22 cellular contexts compared by ENCODE assay signal in the genomic region with DNA sequence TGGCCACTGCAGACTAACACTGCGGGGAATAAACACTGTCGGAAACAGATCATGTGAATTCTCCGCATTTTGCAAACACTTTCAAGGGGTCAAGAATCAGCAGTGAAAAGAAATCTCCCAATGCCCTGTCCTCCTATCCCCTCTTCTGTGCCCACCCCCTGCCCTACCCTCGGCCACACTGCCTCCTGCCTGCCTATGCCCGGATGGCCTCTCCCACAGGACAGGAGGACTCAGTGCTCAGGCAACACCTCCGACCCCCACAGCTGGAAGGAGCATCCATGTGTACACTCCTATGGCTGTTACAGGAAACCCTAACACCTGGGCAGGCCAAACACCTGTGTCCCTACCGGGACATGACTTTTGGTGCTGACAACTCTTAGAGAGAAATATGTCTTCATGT. TPM values are rescaled to one million over a fixed set of nuclear protein-coding genes. Genes with fewer than 3 reads are reported as not detected.
A peak's percentile ranks its signal among the peaks of the same experiment; 100 is the strongest.
DNase-seq lines count a peak whose midpoint lies in the region; ATAC-seq, FAIRE-seq and TF ChIP-seq lines count a peak whose summit lies in the region.
"Had no signal": no experiment of that assay in that cellular context is flagged by ENCODE, and none has a peak within 500 bp of the region (broad histone marks: within the 10 kb centered on the region; RNA-seq: fewer than 3 reads in every experiment).

No MANE protein-coding gene starts in this region.

- no peak for TF ChIP-seq RAD21 in HepG2 (CRISPR knock-in tag; IDR thresholded peaks at IDR 0.05)

- TF ChIP-seq EP300 in HepG2 (IDR thresholded peaks at IDR 0.05; ENCODE audit: low read depth in 2 of 2, low read length in 2 of 2) = no peak
- no peak for TF ChIP-seq EP300 in HepG2 (CRISPR knock-in tag; IDR thresholded peaks at IDR 0.05; ENCODE audit: borderline replicate concordance)

- H2AFZ ChIP-seq in HepG2 (ENCODE audit: low read length) (no peak overlapping the region), neural progenitor cell (replicated peaks) (no peak overlapping the region)

- H3K79me2 ChIP-seq in HepG2 (ENCODE audit: insufficient read depth, low read length) = peaks cover 95% of the 10 kb centered on the region
- no peaks in the 10 kb centered on the region for H3K79me2 ChIP-seq in neural progenitor cell (ENCODE audit: low read depth)

- WGBS in HepG2 (ENCODE audit: low lambda C conversion rate) = 97% methylated on average over 7 of the region's 7 CpGs
- 94% methylated on average over 6 of the region's 7 CpGs for WGBS in right lobe of liver (ENCODE audit: insufficient coverage, low coverage, low lambda C conversion rate, missing lambda C conversion rate)

- H3K4me1 ChIP-seq in HepG2 (ENCODE audit: insufficient read depth, low read length) (peaks cover 70% of the 10 kb centered on the region), right lobe of liver (peaks cover 0 to 11% (median 0%) of the 10 kb centered on the region in 4 donors), neural progenitor cell (no peaks in the 10 kb centered on the region)
- H3K4me1 ChIP-seq: A549, HAP-1 had no signal

- H4K20me1 ChIP-seq in HepG2 (ENCODE audit: insufficient read depth, low read length) (peaks cover 94% of the 10 kb centered on the region), neural progenitor cell (ENCODE audit: low read depth) (no peaks in the 10 kb centered on the region)

- ATAC-seq in HepG2 = no peak
- ATAC-seq in right lobe of liver = no peak
- ATAC-seq in GM19324 (IDR thresholded peaks at IDR 0.05; ENCODE audit: low FRiP score, unreplicated experiment) = no peak
- ATAC-seq: CD8-positive, alpha-beta T cell had no signal

- DNase-seq in HepG2 (ENCODE audit: low spot score) (no peak), right lobe of liver (no peak), neural progenitor cell (ENCODE audit: low spot score) (no peak), head of caudate nucleus (no peak), dedifferentiated amniotic fluid mesenchymal stem cell (ENCODE audit: extremely low spot score) (no peak)
- DNase-seq in activated T-helper 2 cell treated with anti-CD3 and anti-CD28 coated beads, Interferon-gamma antibody, Interleukin-2, Interleukin-4, amounts not matched to agents 10 μg/mL and 5 μg/mL and 100 μg/mL, durations not matched to agents 14 hours and 24 hours and 36 hours (ENCODE audit: low spot score) = no peak
- DNase-seq: BE2C; CD8-positive, alpha-beta T cell; COR-L47; DMS153; DMS79 treated with DMSO at 0.1 percent for 48 hours; HFFc6 had no signal

- H3K9ac ChIP-seq in HepG2 (ENCODE audit: insufficient read depth, low read depth, low read length) (no peak overlapping the region), neural progenitor cell (no peak overlapping the region)

- no peak for TF ChIP-seq POLR2A in HepG2 (IDR thresholded peaks at IDR 0.05; ENCODE audit: insufficient read depth in 1 of 2, low read depth in 2 of 2, low read length in 2 of 2)
- no peak for TF ChIP-seq POLR2A in right lobe of liver (IDR thresholded peaks at IDR 0.05)

- H3K27ac Mint-ChIP-seq in activated T-helper 2 cell treated with anti-CD3 and anti-CD28 coated beads, Interferon-gamma antibody, Interleukin-2, Interleukin-4, amounts not matched to agents 10 μg/mL and 5 μg/mL and 100 μg/mL, durations not matched to agents 14 hours and 24 hours and 36 hours = peak overlapping the region; percentile 21
- peak overlapping the region; percentile 93 for H3K27ac Mint-ChIP-seq in neural progenitor cell
- H3K27ac Mint-ChIP-seq: CD8-positive, alpha-beta T cell; HFFc6 had no signal

- in situ Hi-C loops in HepG2 (cut with HindIII; ENCODE audit: extremely low pct_ligation_motif_present, low pct_unique_long_range_greater_than_20kb) = no loop called here

- H3K4me3 ChIP-seq in HepG2 (replicated peaks in 1 of 3; ENCODE audit: insufficient read depth in 1 of 3, low read depth in 2 of 3, low read length in 3 of 3) = no peak overlapping the region
- no peak overlapping the region for H3K4me3 ChIP-seq in right lobe of liver
- H3K4me3 ChIP-seq in neural progenitor cell = no peak overlapping the region
- H3K4me3 ChIP-seq: A549, HAP-1 had no signal

- H3K27me3 ChIP-seq in HepG2 (ENCODE audit: control insufficient read depth in 1 of 2, insufficient read depth in 2 of 2, low read length in 2 of 2) (no peaks in the 10 kb centered on the region), right lobe of liver (no peaks in the 10 kb centered on the region), neural progenitor cell (no peaks in the 10 kb centered on the region)
- H3K27me3 ChIP-seq: BE2C had no signal

- no peak for FAIRE-seq in HepG2 (lab: Jason Lieb, UNC)
- FAIRE-seq: A549, D721Med, G401.6, GM12891, GM19239, H1 had no signal

- H3K4me3 Mint-ChIP-seq in activated T-helper 2 cell treated with anti-CD3 and anti-CD28 coated beads, Interferon-gamma antibody, Interleukin-2, Interleukin-4, amounts not matched to agents 10 μg/mL and 5 μg/mL and 100 μg/mL, durations not matched to agents 14 hours and 24 hours and 36 hours (ENCODE audit: low read depth) = no peak overlapping the region
- H3K4me3 Mint-ChIP-seq in neural progenitor cell = no peak overlapping the region
- H3K4me3 Mint-ChIP-seq: CD8-positive, alpha-beta T cell; HFFc6 had no signal

- H3K36me3 Mint-ChIP-seq in activated T-helper 2 cell treated with anti-CD3 and anti-CD28 coated beads, Interferon-gamma antibody, Interleukin-2, Interleukin-4, amounts not matched to agents 10 μg/mL and 5 μg/mL and 100 μg/mL, durations not matched to agents 14 hours and 24 hours and 36 hours (ENCODE audit: low read depth) = peaks cover 39% of the 10 kb centered on the region
- peaks cover 27% of the 10 kb centered on the region for H3K36me3 Mint-ChIP-seq in neural progenitor cell

- peaks cover 46 to 87% of the 10 kb centered on the region in 2 experiments for H3K36me3 ChIP-seq in HepG2 (replicated peaks in 1 of 2; ENCODE audit: control insufficient read depth in 1 of 2, insufficient read depth in 2 of 2, low read length in 2 of 2)
- peaks cover 0 to 48% (median 18%) of the 10 kb centered on the region in 4 donors for H3K36me3 ChIP-seq in right lobe of liver
- H3K36me3 ChIP-seq in neural progenitor cell = no peaks in the 10 kb centered on the region

- no TSS peak for BruUV-seq in HepG2 (replicated peaks; lab: Mats Ljungman, UMichigan)

- no peaks in the 10 kb centered on the region for H3K9me3 ChIP-seq in HepG2 (ENCODE audit: low read length)
- H3K9me3 ChIP-seq in right lobe of liver = no peaks in the 10 kb centered on the region
- no peaks in the 10 kb centered on the region for H3K9me3 ChIP-seq in neural progenitor cell (ENCODE audit: low read depth)
- H3K9me3 ChIP-seq: A549, BE2C, HAP-1 had no signal

- no peaks in the 10 kb centered on the region for H3K27me3 Mint-ChIP-seq in activated T-helper 2 cell treated with anti-CD3 and anti-CD28 coated beads, Interferon-gamma antibody, Interleukin-2, Interleukin-4, amounts not matched to agents 10 μg/mL and 5 μg/mL and 100 μg/mL, durations not matched to agents 14 hours and 24 hours and 36 hours (ENCODE audit: low read depth)
- peaks cover 2% of the 10 kb centered on the region for H3K27me3 Mint-ChIP-seq in neural progenitor cell (ENCODE audit: insufficient read depth, low read depth)

- no peak for TF ChIP-seq CTCF in HepG2 (CRISPR knock-in tag; IDR thresholded peaks at IDR 0.05)
- no peak for TF ChIP-seq CTCF in right lobe of liver (IDR thresholded peaks at IDR 0.05)
- TF ChIP-seq CTCF in neural progenitor cell (IDR thresholded peaks at IDR 0.05) = no peak

- CTCF ChIA-PET in HepG2 (lab: Yijun Ruan, JAX; ENCODE audit: low intra/inter-chr PET ratio, low total read pairs) = no interaction called here

- intact Hi-C loops in HepG2 (cut with micrococcal nuclease; ENCODE audit: unreplicated experiment) = loop anchor here (5.0 kb wide), 1 partner anchor 42 kb away; a partner anchor contains a TSS
- intact Hi-C loops in right lobe of liver (cut with DNase I) = no loop called here
- intact Hi-C loops in activated T-helper 2 cell treated with anti-CD3 and anti-CD28 coated beads, Interferon-gamma antibody, Interleukin-2, Interleukin-4, amounts not matched to agents 10 μg/mL and 5 μg/mL and 100 μg/mL, durations not matched to agents 14 hours and 24 hours and 36 hours (cut with micrococcal nuclease) = no loop called here
- intact Hi-C loops in head of caudate nucleus (cut with DNase I) = no loop called here

- H3K4me2 ChIP-seq in HepG2 (ENCODE audit: low read depth, low read length) (no peak overlapping the region), neural progenitor cell (no peak overlapping the region)
- H3K4me2 ChIP-seq: A549 had no signal

- H3K9me3 Mint-ChIP-seq in activated T-helper 2 cell treated with anti-CD3 and anti-CD28 coated beads, Interferon-gamma antibody, Interleukin-2, Interleukin-4, amounts not matched to agents 10 μg/mL and 5 μg/mL and 100 μg/mL, durations not matched to agents 14 hours and 24 hours and 36 hours = no peaks in the 10 kb centered on the region
- no peaks in the 10 kb centered on the region for H3K9me3 Mint-ChIP-seq in neural progenitor cell
- H3K9me3 Mint-ChIP-seq: CD8-positive, alpha-beta T cell; HFFc6 had no signal

- H3F3A ChIP-seq in neural progenitor cell (ENCODE audit: low read depth) = no peaks in the 10 kb centered on the region

- H3K27ac ChIP-seq in HepG2 (ENCODE audit: extremely low read length, insufficient read depth, low read length) = no peak overlapping the region
- H3K27ac ChIP-seq in right lobe of liver = no peak overlapping the region
- no peak overlapping the region for H3K27ac ChIP-seq in neural progenitor cell
- H3K27ac ChIP-seq: A549, C4-2B, HL-60 had no signal

- POLR2A ChIA-PET in HepG2 (lab: Yijun Ruan, JAX) = interaction anchor here (1.1 to 18.0 kb wide), 3 partner anchors 8 to 29 kb away, joined by 3 to 265 read pairs (median 6); a partner anchor contains a TSS

- peaks cover 7% of the 10 kb centered on the region for H3K4me1 Mint-ChIP-seq in activated T-helper 2 cell treated with anti-CD3 and anti-CD28 coated beads, Interferon-gamma antibody, Interleukin-2, Interleukin-4, amounts not matched to agents 10 μg/mL and 5 μg/mL and 100 μg/mL, durations not matched to agents 14 hours and 24 hours and 36 hours (ENCODE audit: low read depth)
- H3K4me1 Mint-ChIP-seq in neural progenitor cell = peaks cover 22% of the 10 kb centered on the region

RNA-seq across cellular contexts. Expression of a gene that starts 24.5 kb away (rescaled TPM):
- total RNA-seq in HepG2 (2016; rRNA removed; fragmentation: Illumina TruSeq; extraction: Trizol) (81.3 and 92.4 TPM in 2 replicates), right lobe of liver (10 to 100 TPM; 20.6 to 56.9 (median 31.1) TPM), neural progenitor cell (ENCODE audit: low replicate concordance) (5.8 and 19.8 TPM in 2 replicates)
- total RNA-seq in HepG2 (2016; cell fraction: cytosol; rRNA removed; fragmentation: Illumina TruSeq; extraction: Trizol; ENCODE audit: low read depth) = 18.3 and 22.9 TPM in 2 replicates
- 64.5 and 91.5 TPM in 2 replicates for total RNA-seq in HepG2 (2016; cell fraction: insoluble cytoplasmic fraction; rRNA removed; fragmentation: Illumina TruSeq; extraction: Trizol)
- total RNA-seq in HepG2 (2016; cell fraction: membrane; rRNA removed; fragmentation: Illumina TruSeq; extraction: Trizol) = 33.7 and 38.0 TPM in 2 replicates
- 94.4 and 107 TPM in 2 replicates for total RNA-seq in HepG2 (2016; cell fraction: nucleus; rRNA removed; fragmentation: Illumina TruSeq; extraction: Trizol)
- 101 and 118 TPM in 2 replicates for polyA plus RNA-seq in HepG2 (2011; rRNA removed)
- polyA plus RNA-seq in HepG2 (2011; cell fraction: cytosol; rRNA removed) = 51.6 and 63.1 TPM in 2 replicates
- polyA plus RNA-seq in HepG2 (2011; cell fraction: nucleus; rRNA removed) = 393 and 579 TPM in 2 replicates
- 75.5 and 101 TPM in 2 replicates for polyA plus RNA-seq in HepG2 (2012)
- 6.1 and 6.4 TPM in 2 replicates for polyA plus RNA-seq in HepG2 (2016; cell fraction: cytosol; fragmentation: Illumina TruSeq; extraction: Trizol; ENCODE audit: low read depth)
- 57.9 and 71.3 TPM in 2 replicates for polyA plus RNA-seq in HepG2 (2016; cell fraction: insoluble cytoplasmic fraction; fragmentation: Illumina TruSeq; extraction: Trizol; ENCODE audit: low read depth)
- 18.2 and 18.3 TPM in 2 replicates for polyA plus RNA-seq in HepG2 (2016; cell fraction: membrane; fragmentation: Illumina TruSeq; extraction: Trizol; ENCODE audit: low read depth)
- 256 and 269 TPM in 2 replicates for polyA plus RNA-seq in HepG2 (2016; cell fraction: nucleus; fragmentation: Illumina TruSeq; extraction: Trizol; ENCODE audit: insufficient read depth, low read depth)
- 29.6 and 164 TPM in 2 replicates for polyA minus RNA-seq in HepG2 (2011; rRNA and poly(A)+ RNA removed; ENCODE audit: low replicate concordance)
- polyA minus RNA-seq in HepG2 (2011; cell fraction: cytosol; rRNA and poly(A)+ RNA removed) = 53.4 and 63.9 TPM in 2 replicates
- polyA minus RNA-seq in HepG2 (2011; cell fraction: nucleus; rRNA and poly(A)+ RNA removed) = 202 and 208 TPM in 2 replicates
- 33.6 and 40.1 TPM in 2 replicates for total RNA-seq in activated T-helper 2 cell treated with anti-CD3 and anti-CD28 coated beads, Interferon-gamma antibody, Interleukin-2, Interleukin-4, amounts not matched to agents 10 μg/mL and 5 μg/mL and 100 μg/mL, durations not matched to agents 14 hours and 24 hours and 36 hours

RNA-seq across cellular contexts. Expression of a gene that starts 33.0 kb away (rescaled TPM):
- total RNA-seq in HepG2 (2016; rRNA removed; fragmentation: Illumina TruSeq; extraction: Trizol) = 15.7 and 30.6 TPM in 2 replicates
- total RNA-seq in HepG2 (2016; cell fraction: cytosol; rRNA removed; fragmentation: Illumina TruSeq; extraction: Trizol; ENCODE audit: low read depth) = 5.5 and 7.0 TPM in 2 replicates
- 15.9 and 27.1 TPM in 2 replicates for total RNA-seq in HepG2 (2016; cell fraction: insoluble cytoplasmic fraction; rRNA removed; fragmentation: Illumina TruSeq; extraction: Trizol)
- 24.8 and 26.3 TPM in 2 replicates for total RNA-seq in HepG2 (2016; cell fraction: membrane; rRNA removed; fragmentation: Illumina TruSeq; extraction: Trizol)
- 22.0 and 22.3 TPM in 2 replicates for total RNA-seq in HepG2 (2016; cell fraction: nucleus; rRNA removed; fragmentation: Illumina TruSeq; extraction: Trizol)
- 37.4 and 37.9 TPM in 2 replicates for polyA plus RNA-seq in HepG2 (2011; rRNA removed)
- polyA plus RNA-seq in HepG2 (2011; cell fraction: cytosol; rRNA removed) = 18.1 and 36.3 TPM in 2 replicates
- 15.1 and 23.4 TPM in 2 replicates for polyA plus RNA-seq in HepG2 (2011; cell fraction: nucleus; rRNA removed)
- polyA plus RNA-seq in HepG2 (2012) = 68.5 and 98.3 TPM in 2 replicates
- polyA plus RNA-seq in HepG2 (2016; cell fraction: cytosol; fragmentation: Illumina TruSeq; extraction: Trizol; ENCODE audit: low read depth) = 9.9 and 13.1 TPM in 2 replicates
- 65.5 and 71.9 TPM in 2 replicates for polyA plus RNA-seq in HepG2 (2016; cell fraction: insoluble cytoplasmic fraction; fragmentation: Illumina TruSeq; extraction: Trizol; ENCODE audit: low read depth)
- polyA plus RNA-seq in HepG2 (2016; cell fraction: membrane; fragmentation: Illumina TruSeq; extraction: Trizol; ENCODE audit: low read depth) = 26.7 and 27.4 TPM in 2 replicates
- polyA plus RNA-seq in HepG2 (2016; cell fraction: nucleus; fragmentation: Illumina TruSeq; extraction: Trizol; ENCODE audit: insufficient read depth, low read depth) = 42.6 and 45.0 TPM in 2 replicates
- polyA minus RNA-seq in HepG2 (2011; rRNA and poly(A)+ RNA removed; ENCODE audit: low replicate concordance) = 13.2 and 15.8 TPM in 2 replicates
- 22.2 and 35.4 TPM in 2 replicates for polyA minus RNA-seq in HepG2 (2011; cell fraction: cytosol; rRNA and poly(A)+ RNA removed)
- polyA minus RNA-seq in HepG2 (2011; cell fraction: nucleus; rRNA and poly(A)+ RNA removed) = 23.0 and 32.7 TPM in 2 replicates
- total RNA-seq in right lobe of liver = 10 to 100 TPM; 16.5 to 48.8 (median 25.6) TPM
- 40.6 and 43.6 TPM in 2 replicates for total RNA-seq in activated T-helper 2 cell treated with anti-CD3 and anti-CD28 coated beads, Interferon-gamma antibody, Interleukin-2, Interleukin-4, amounts not matched to agents 10 μg/mL and 5 μg/mL and 100 μg/mL, durations not matched to agents 14 hours and 24 hours and 36 hours
- 32.5 and 39.1 TPM in 2 replicates for total RNA-seq in neural progenitor cell (ENCODE audit: low replicate concordance)

RNA-seq across cellular contexts. Expression of a gene that starts 41.9 kb away (rescaled TPM):
- total RNA-seq in HepG2 (2016; rRNA removed; fragmentation: Illumina TruSeq; extraction: Trizol) (7.2 and 8.6 TPM in 2 replicates), right lobe of liver (1 to 10 TPM; 1.7 to 5.5 (median 3.9) TPM), neural progenitor cell (ENCODE audit: low replicate concordance) (4.8 and 6.7 TPM in 2 replicates)
- 20.8 and 21.6 TPM in 2 replicates for total RNA-seq in HepG2 (2016; cell fraction: cytosol; rRNA removed; fragmentation: Illumina TruSeq; extraction: Trizol; ENCODE audit: low read depth)
- total RNA-seq in HepG2 (2016; cell fraction: insoluble cytoplasmic fraction; rRNA removed; fragmentation: Illumina TruSeq; extraction: Trizol) = 6.9 and 8.1 TPM in 2 replicates
- total RNA-seq in HepG2 (2016; cell fraction: membrane; rRNA removed; fragmentation: Illumina TruSeq; extraction: Trizol) = 15.4 and 16.2 TPM in 2 replicates
- 6.3 TPM in 2 replicates for total RNA-seq in HepG2 (2016; cell fraction: nucleus; rRNA removed; fragmentation: Illumina TruSeq; extraction: Trizol)
- 2.0 and 2.8 TPM in 2 replicates for polyA plus RNA-seq in HepG2 (2011; rRNA removed)
- 1.3 and 3.1 TPM in 2 replicates for polyA plus RNA-seq in HepG2 (2011; cell fraction: cytosol; rRNA removed)
- 4.1 and 5.0 TPM in 2 replicates for polyA plus RNA-seq in HepG2 (2011; cell fraction: nucleus; rRNA removed)
- polyA plus RNA-seq in HepG2 (2012) = 3.8 and 4.5 TPM in 2 replicates
- polyA plus RNA-seq in HepG2 (2016; cell fraction: cytosol; fragmentation: Illumina TruSeq; extraction: Trizol; ENCODE audit: low read depth) = 14.5 and 18.3 TPM in 2 replicates
- 6.1 and 7.7 TPM in 2 replicates for polyA plus RNA-seq in HepG2 (2016; cell fraction: insoluble cytoplasmic fraction; fragmentation: Illumina TruSeq; extraction: Trizol; ENCODE audit: low read depth)
- 13.5 and 16.8 TPM in 2 replicates for polyA plus RNA-seq in HepG2 (2016; cell fraction: membrane; fragmentation: Illumina TruSeq; extraction: Trizol; ENCODE audit: low read depth)
- 7.1 and 7.6 TPM in 2 replicates for polyA plus RNA-seq in HepG2 (2016; cell fraction: nucleus; fragmentation: Illumina TruSeq; extraction: Trizol; ENCODE audit: insufficient read depth, low read depth)
- polyA minus RNA-seq in HepG2 (2011; rRNA and poly(A)+ RNA removed; ENCODE audit: low replicate concordance) = 2.1 and 2.6 TPM in 2 replicates
- polyA minus RNA-seq in HepG2 (2011; cell fraction: cytosol; rRNA and poly(A)+ RNA removed) = 0.79 and 1.4 TPM in 2 replicates
- 3.7 and 5.0 TPM in 2 replicates for polyA minus RNA-seq in HepG2 (2011; cell fraction: nucleus; rRNA and poly(A)+ RNA removed)
- total RNA-seq in activated T-helper 2 cell treated with anti-CD3 and anti-CD28 coated beads, Interferon-gamma antibody, Interleukin-2, Interleukin-4, amounts not matched to agents 10 μg/mL and 5 μg/mL and 100 μg/mL, durations not matched to agents 14 hours and 24 hours and 36 hours = 12.3 and 12.4 TPM in 2 replicates
